In genomic region chr5:81069965-81070364, GRCh38 we compare ENCODE assay signal across 34 cellular contexts.
"Had no signal": no experiment of that assay in that cellular context is flagged by ENCODE, and none has a peak within 500 bp of the region (broad histone marks: within the 10 kb centered on the region; RNA-seq: fewer than 3 reads in every experiment).

No MANE protein-coding gene starts in this region.

- H3K4me2 ChIP-seq: KMS-11 had no signal

- H3K27me3 ChIP-seq: MG63 had no signal

- H3K27ac ChIP-seq: KMS-11 had no signal

- H3K9me3 ChIP-seq: MG63 had no signal

- DNase-seq: Karpas-422, Kasumi-1, MG63, MM.1S, MV-4-11, NCI-H1048, NCI-H1092, NCI-H1092 treated with DMSO at 0.1 percent for 48 hours, NCI-H1105, NCI-H1105 treated with DMSO at 0.1 percent for 48 hours, NCI-H1417, NCI-H1417 treated with DMSO at 0.1 percent for 48 hours, NCI-H1436, NCI-H1436 treated with DMSO at 0.1 percent for 48 hours, NCI-H146, NCI-H1694, NCI-H1694 treated with DMSO at 0.1 percent for 48 hours, NCI-H187, NCI-H187 treated with DMSO at 0.1 percent for 48 hours, NCI-H1930, NCI-H2029, NCI-H2029 treated with DMSO at 0.1 percent for 48 hours, NCI-H2081, NCI-H2081 treated with DMSO at 0.1 percent for 48 hours, NCI-H2107, NCI-H2171, NCI-H2171 treated with DMSO at 0.1 percent for 48 hours, NCI-H2227 treated with DMSO at 0.1 percent for 48 hours, NCI-H226, NCI-H345, NCI-H446, NCI-H446 treated with DMSO at 0.1 percent for 48 hours, NCI-H510A had no signal

- H3K9ac ChIP-seq: KMS-11 had no signal

- H3K4me3 ChIP-seq: MG63 had no signal

- H3K36me3 ChIP-seq: MG63 had no signal
